ENCODE assay signal across 1 cellular context in the genomic region with DNA sequence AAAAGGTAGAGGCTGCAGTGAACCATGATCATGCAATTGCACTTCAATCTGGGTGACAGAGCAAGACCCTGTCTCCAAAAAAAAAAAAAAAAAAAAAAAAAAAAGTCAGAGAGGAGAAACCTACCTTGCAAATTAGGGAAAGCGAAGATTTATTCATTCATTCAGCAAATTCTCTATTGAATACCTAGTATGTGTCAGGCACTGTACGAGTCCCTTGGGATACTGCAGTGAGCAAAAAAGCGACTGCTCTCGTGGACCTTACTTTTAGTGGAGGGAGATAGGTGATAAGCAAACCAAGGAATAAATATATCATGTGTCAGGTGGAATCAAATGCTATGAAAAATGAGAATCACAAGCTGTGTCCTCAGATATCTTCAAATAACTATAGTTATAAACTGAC.
TF ChIP-seq lines count a peak whose summit lies in the region.

No MANE protein-coding gene starts in this region.

TF ChIP-seq in K562, 482 proteins besides CTCF, POLR2A, EP300 and RAD21:
- no peak for TF ChIP-seq E2F1 (CRISPR knock-in tag; IDR thresholded peaks at IDR 0.05)
- TF ChIP-seq CCAR2 (IDR thresholded peaks at IDR 0.05; ENCODE audit: low read depth, low read length): no peak
- no peak for TF ChIP-seq CBX5 (IDR thresholded peaks at IDR 0.05; ENCODE audit: borderline replicate concordance, low read depth)
- TF ChIP-seq ZKSCAN1 (IDR thresholded peaks at IDR 0.05; ENCODE audit: low read depth, low read length): peak; percentile 67; the same call in 1 of the 2 replicates
- TF ChIP-seq NFATC3 (IDR thresholded peaks at IDR 0.05): no peak
- no peak for TF ChIP-seq ZNF511 (CRISPR knock-in tag; IDR thresholded peaks at IDR 0.05)
- no peak for TF ChIP-seq PHTF2 (CRISPR knock-in tag; IDR thresholded peaks at IDR 0.05)
- no peak for TF ChIP-seq ZNF76 (CRISPR knock-in tag; IDR thresholded peaks at IDR 0.05; ENCODE audit: borderline replicate concordance)
- TF ChIP-seq, protein P1, sequence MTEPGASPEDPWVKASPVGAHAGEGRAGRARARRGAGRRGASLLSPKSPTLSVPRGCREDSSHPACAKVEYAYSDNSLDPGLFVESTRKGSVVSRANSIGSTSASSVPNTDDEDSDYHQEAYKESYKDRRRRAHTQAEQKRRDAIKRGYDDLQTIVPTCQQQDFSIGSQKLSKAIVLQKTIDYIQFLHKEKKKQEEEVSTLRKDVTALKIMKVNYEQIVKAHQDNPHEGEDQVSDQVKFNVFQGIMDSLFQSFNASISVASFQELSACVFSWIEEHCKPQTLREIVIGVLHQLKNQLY (CRISPR knock-in tag; conservative IDR thresholded peaks at IDR 0.05): no peak
- TF ChIP-seq ZNF174 (CRISPR knock-in tag; IDR thresholded peaks at IDR 0.05): no peak
- TF ChIP-seq, protein P2, sequence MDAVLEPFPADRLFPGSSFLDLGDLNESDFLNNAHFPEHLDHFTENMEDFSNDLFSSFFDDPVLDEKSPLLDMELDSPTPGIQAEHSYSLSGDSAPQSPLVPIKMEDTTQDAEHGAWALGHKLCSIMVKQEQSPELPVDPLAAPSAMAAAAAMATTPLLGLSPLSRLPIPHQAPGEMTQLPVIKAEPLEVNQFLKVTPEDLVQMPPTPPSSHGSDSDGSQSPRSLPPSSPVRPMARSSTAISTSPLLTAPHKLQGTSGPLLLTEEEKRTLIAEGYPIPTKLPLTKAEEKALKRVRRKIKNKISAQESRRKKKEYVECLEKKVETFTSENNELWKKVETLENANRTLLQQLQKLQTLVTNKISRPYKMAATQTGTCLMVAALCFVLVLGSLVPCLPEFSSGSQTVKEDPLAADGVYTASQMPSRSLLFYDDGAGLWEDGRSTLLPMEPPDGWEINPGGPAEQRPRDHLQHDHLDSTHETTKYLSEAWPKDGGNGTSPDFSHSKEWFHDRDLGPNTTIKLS (IDR thresholded peaks at IDR 0.05; ENCODE audit: borderline replicate concordance, low read depth): no peak
- no peak for TF ChIP-seq KDM1A (IDR thresholded peaks at IDR 0.05)
- TF ChIP-seq EGR1 (conservative IDR thresholded peaks at IDR 0.05): no peak
- no peak for TF ChIP-seq CSDE1 (IDR thresholded peaks at IDR 0.05)
- TF ChIP-seq COPS2 (conservative IDR thresholded peaks at IDR 0.05): no peak
- TF ChIP-seq BCOR (IDR thresholded peaks at IDR 0.05): 0 out of 2 replicates have a peak, but pooled peaks have one; percentile 12
- no peak for TF ChIP-seq EHMT2 (IDR thresholded peaks at IDR 0.05)
- TF ChIP-seq GTF2F1 (IDR thresholded peaks at IDR 0.05; ENCODE audit: low read depth, low read length): no peak
- TF ChIP-seq, protein P3, sequence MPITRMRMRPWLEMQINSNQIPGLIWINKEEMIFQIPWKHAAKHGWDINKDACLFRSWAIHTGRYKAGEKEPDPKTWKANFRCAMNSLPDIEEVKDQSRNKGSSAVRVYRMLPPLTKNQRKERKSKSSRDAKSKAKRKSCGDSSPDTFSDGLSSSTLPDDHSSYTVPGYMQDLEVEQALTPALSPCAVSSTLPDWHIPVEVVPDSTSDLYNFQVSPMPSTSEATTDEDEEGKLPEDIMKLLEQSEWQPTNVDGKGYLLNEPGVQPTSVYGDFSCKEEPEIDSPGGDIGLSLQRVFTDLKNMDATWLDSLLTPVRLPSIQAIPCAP (CRISPR knock-in tag; IDR thresholded peaks at IDR 0.05; ENCODE audit: borderline replicate concordance): no peak
- no peak for TF ChIP-seq ZNF212 (CRISPR knock-in tag; IDR thresholded peaks at IDR 0.05)
- TF ChIP-seq STAT5A (IDR thresholded peaks at IDR 0.05; ENCODE audit: borderline replicate concordance, low read length): no peak
- TF ChIP-seq, protein P4, sequence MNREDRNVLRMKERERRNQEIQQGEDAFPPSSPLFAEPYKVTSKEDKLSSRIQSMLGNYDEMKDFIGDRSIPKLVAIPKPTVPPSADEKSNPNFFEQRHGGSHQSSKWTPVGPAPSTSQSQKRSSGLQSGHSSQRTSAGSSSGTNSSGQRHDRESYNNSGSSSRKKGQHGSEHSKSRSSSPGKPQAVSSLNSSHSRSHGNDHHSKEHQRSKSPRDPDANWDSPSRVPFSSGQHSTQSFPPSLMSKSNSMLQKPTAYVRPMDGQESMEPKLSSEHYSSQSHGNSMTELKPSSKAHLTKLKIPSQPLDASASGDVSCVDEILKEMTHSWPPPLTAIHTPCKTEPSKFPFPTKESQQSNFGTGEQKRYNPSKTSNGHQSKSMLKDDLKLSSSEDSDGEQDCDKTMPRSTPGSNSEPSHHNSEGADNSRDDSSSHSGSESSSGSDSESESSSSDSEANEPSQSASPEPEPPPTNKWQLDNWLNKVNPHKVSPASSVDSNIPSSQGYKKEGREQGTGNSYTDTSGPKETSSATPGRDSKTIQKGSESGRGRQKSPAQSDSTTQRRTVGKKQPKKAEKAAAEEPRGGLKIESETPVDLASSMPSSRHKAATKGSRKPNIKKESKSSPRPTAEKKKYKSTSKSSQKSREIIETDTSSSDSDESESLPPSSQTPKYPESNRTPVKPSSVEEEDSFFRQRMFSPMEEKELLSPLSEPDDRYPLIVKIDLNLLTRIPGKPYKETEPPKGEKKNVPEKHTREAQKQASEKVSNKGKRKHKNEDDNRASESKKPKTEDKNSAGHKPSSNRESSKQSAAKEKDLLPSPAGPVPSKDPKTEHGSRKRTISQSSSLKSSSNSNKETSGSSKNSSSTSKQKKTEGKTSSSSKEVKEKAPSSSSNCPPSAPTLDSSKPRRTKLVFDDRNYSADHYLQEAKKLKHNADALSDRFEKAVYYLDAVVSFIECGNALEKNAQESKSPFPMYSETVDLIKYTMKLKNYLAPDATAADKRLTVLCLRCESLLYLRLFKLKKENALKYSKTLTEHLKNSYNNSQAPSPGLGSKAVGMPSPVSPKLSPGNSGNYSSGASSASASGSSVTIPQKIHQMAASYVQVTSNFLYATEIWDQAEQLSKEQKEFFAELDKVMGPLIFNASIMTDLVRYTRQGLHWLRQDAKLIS (CRISPR knock-in tag; IDR thresholded peaks at IDR 0.05): no peak
- 0 out of 2 replicates have a peak, but pooled peaks have one; percentile 12 for TF ChIP-seq ZNF512 (tag; IDR thresholded peaks at IDR 0.05)
- TF ChIP-seq ZNF583 (CRISPR knock-in tag; IDR thresholded peaks at IDR 0.05): no peak
- TF ChIP-seq FIP1L1 (IDR thresholded peaks at IDR 0.05; ENCODE audit: low read depth, low read length, poor library complexity, severe bottlenecking): no peak
- no peak for TF ChIP-seq ZNF12 (CRISPR knock-in tag; IDR thresholded peaks at IDR 0.05)
- TF ChIP-seq ZNF280A (IDR thresholded peaks at IDR 0.05; ENCODE audit: low read depth, partially characterized antibody): no peak
- TF ChIP-seq, protein P5, sequence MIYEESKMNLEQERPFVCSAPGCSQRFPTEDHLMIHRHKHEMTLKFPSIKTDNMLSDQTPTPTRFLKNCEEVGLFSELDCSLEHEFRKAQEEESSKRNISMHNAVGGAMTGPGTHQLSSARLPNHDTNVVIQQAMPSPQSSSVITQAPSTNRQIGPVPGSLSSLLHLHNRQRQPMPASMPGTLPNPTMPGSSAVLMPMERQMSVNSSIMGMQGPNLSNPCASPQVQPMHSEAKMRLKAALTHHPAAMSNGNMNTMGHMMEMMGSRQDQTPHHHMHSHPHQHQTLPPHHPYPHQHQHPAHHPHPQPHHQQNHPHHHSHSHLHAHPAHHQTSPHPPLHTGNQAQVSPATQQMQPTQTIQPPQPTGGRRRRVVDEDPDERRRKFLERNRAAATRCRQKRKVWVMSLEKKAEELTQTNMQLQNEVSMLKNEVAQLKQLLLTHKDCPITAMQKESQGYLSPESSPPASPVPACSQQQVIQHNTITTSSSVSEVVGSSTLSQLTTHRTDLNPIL (CRISPR knock-in tag; IDR thresholded peaks at IDR 0.05): no peak
- peak; percentile 69 for TF ChIP-seq RBM25 (IDR thresholded peaks at IDR 0.05; ENCODE audit: low read depth, low read length, severe bottlenecking)
- TF ChIP-seq HBP1 (CRISPR knock-in tag; IDR thresholded peaks at IDR 0.05): no peak
- no peak for TF ChIP-seq SP2 (IDR thresholded peaks at IDR 0.05; ENCODE audit: extremely low read depth, low read depth, low read length, poor library complexity, severe bottlenecking)
- TF ChIP-seq ZNF766 (CRISPR knock-in tag; conservative IDR thresholded peaks at IDR 0.05): no peak
- TF ChIP-seq ZNF316 (IDR thresholded peaks at IDR 0.05): peak; percentile 22; the same call in 1 of the 2 replicates
